8 cellular contexts compared by ENCODE assay signal in the genomic region with DNA sequence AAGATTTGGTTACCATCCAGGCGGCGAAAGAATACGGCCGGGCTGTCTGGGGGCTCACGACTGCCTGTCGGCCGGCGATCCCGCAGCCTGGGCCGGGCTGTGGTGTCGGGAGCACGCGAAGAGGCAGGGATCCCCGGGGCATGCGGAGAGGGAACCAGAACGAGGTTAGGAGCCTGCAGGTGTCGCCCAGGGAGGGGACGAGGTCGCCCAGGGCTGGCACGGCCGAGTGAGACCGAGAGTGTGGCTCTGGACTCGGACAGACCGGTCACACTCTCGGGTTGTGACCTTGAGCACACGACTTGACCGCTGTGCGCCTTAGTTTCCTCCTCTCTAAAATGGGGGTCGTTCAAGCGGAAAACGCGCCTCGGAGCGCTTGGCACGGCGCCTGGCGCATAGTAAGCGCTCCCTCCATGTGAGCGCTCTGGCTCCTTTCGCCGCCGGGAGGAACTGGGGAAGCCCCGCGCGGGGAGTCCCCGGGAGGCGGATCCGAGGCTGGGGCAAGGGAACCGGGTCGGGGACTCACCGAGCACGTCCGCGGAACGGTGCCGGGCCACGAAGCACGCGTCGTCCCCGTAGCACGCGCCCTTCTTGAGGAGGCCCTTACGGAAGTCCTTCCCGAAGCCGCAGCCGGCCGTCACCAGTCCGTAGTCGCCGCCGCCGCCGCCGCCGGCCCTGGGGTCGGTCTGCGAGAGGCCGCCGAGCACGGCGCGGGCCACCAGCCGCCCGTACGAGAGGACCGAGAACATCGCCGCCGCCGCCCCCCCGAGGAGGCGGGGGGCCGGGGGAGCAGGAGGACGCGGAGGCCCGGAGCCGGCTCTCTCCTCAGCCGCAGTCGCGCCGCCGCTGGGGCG. TPM values are rescaled to one million over a fixed set of nuclear protein-coding genes. Genes with fewer than 3 reads are reported as not detected.
DNase-seq lines count a peak whose midpoint lies in the region; ATAC-seq and TF ChIP-seq lines count a peak whose summit lies in the region.

No MANE protein-coding gene starts in this region.

- H3F3A ChIP-seq in PC-3 (ENCODE audit: low read length, unreplicated experiment) = peaks cover 18% of the 10 kb centered on the region

- peaks cover 18% of the 10 kb centered on the region for H4K20me1 ChIP-seq in PC-3 (ENCODE audit: low read length)

- peak; percentile 63 for DNase-seq in A673 (ENCODE audit: low spot score)
- peak; percentile 56 for DNase-seq in PC-3
- DNase-seq in activated effector memory CD4-positive, alpha-beta T cell treated with Interleukin-2 at 50 U/mL for 16 hours = peak; percentile 57
- peak; percentile 19 to 49 for DNase-seq in foreskin keratinocyte

- peak overlapping the region; percentile 93 for H3K9ac ChIP-seq in PC-3 (ENCODE audit: low read length)
- peak overlapping the region; percentile 86 to 99 (median 92) for H3K9ac ChIP-seq in subcutaneous abdominal adipose tissue (ENCODE audit: low read length in 5 of 5)

- peak overlapping the region; percentile 71 for H3K27ac ChIP-seq in A673 (ENCODE audit: low read depth, low read length, poor library complexity, severe bottlenecking)
- H3K27ac ChIP-seq in PC-3 (ENCODE audit: low read length) = peak overlapping the region; percentile 53
- H3K27ac ChIP-seq in foreskin keratinocyte = peak overlapping the region; percentile 90
- peak overlapping the region; percentile 96 for H3K27ac ChIP-seq in neutrophil
- H3K27ac ChIP-seq in subcutaneous abdominal adipose tissue (ENCODE audit: low read depth, low read length) = peak overlapping the region; percentile 98

- ATAC-seq in GM18505 (IDR thresholded peaks at IDR 0.05; ENCODE audit: unreplicated experiment) (peak; percentile 41), HG02970 (IDR thresholded peaks at IDR 0.05; ENCODE audit: low FRiP score, unreplicated experiment) (peak; percentile 43), PC-3 (peak; percentile 18), foreskin keratinocyte (peak; percentile 17)

- POLR2A ChIA-PET in A673 (lab: Charles Lee; ENCODE audit: low non-redundant PET) = no interaction called here
- POLR2A ChIA-PET in PC-3 (lab: Charles Lee; ENCODE audit: unreplicated experiment) = no interaction called here

- no peaks in the 10 kb centered on the region for H3K36me3 ChIP-seq in A673 (ENCODE audit: insufficient read depth, low read length, poor library complexity, severe bottlenecking)
- no peaks in the 10 kb centered on the region for H3K36me3 ChIP-seq in PC-3 (ENCODE audit: low read depth, low read length)
- H3K36me3 ChIP-seq in neutrophil = no peaks in the 10 kb centered on the region
- no peaks in the 10 kb centered on the region for H3K36me3 ChIP-seq in subcutaneous abdominal adipose tissue (ENCODE audit: control insufficient read depth in 5 of 5, insufficient read depth in 5 of 5, low read length in 5 of 5)

- CTCF ChIA-PET in A673 (lab: Charles Lee) (no interaction called here), PC-3 (lab: Charles Lee) (no interaction called here)

- intact Hi-C loops in A673 (cut with micrococcal nuclease; ENCODE audit: unreplicated experiment) (no loop called here), PC-3 (cut with micrococcal nuclease) (loop anchor here (1.0 kb wide), 1 partner anchor 30 kb away; no protein-coding TSS in a partner anchor)

- no TSS peak for BruUV-seq in A673 (replicated peaks; lab: Mats Ljungman, UMichigan)
- no TSS peak for BruUV-seq in PC-3 (replicated peaks; lab: Mats Ljungman, UMichigan)

- H2AFZ ChIP-seq in PC-3 (ENCODE audit: low read length) = peak overlapping the region; percentile 36; the same call in 1 of the 2 replicates

- peak overlapping the region; percentile 85 for H3K4me2 ChIP-seq in PC-3 (ENCODE audit: low read length)

- H3K4me3 ChIP-seq in A673 (ENCODE audit: low read depth, low read length, poor library complexity, severe bottlenecking) = peak overlapping the region; percentile 66
- H3K4me3 ChIP-seq in PC-3 (ENCODE audit: low read length) = peak overlapping the region; percentile 85
- peak overlapping the region; percentile 93 to 95 for H3K4me3 ChIP-seq in neutrophil (ENCODE audit: low read depth in 1 of 2, low read length in 1 of 2)
- H3K4me3 ChIP-seq in subcutaneous abdominal adipose tissue (ENCODE audit: low read depth in 1 of 5, low read length in 5 of 5) = peak overlapping the region; percentile 82 to 98 (median 96)

- H3K79me2 ChIP-seq in PC-3 (ENCODE audit: low read length) = peaks cover 49% of the 10 kb centered on the region

- TF ChIP-seq POLR2A in GM18505 (IDR thresholded peaks at IDR 0.05; ENCODE audit: borderline replicate concordance, extremely low read depth, insufficient read depth, insufficient read length) = no peak

- TF ChIP-seq CTCF in A673 (conservative IDR thresholded peaks at IDR 0.05; ENCODE audit: low read depth, low read length) (no peak), PC-3 (conservative IDR thresholded peaks at IDR 0.05; ENCODE audit: low read depth, low read length) (no peak), foreskin keratinocyte (conservative IDR thresholded peaks at IDR 0.05) (no peak), neutrophil (IDR thresholded peaks at IDR 0.05) (peak; percentile 18)

- H3K4me1 ChIP-seq in A673 (ENCODE audit: insufficient read depth, low read length, poor library complexity, severe bottlenecking) = peaks cover 17% of the 10 kb centered on the region
- peaks cover 47% of the 10 kb centered on the region for H3K4me1 ChIP-seq in PC-3 (ENCODE audit: insufficient read depth, low read length)
- H3K4me1 ChIP-seq in foreskin keratinocyte = peaks cover 18% of the 10 kb centered on the region
- peaks cover 54 to 60% of the 10 kb centered on the region in 2 experiments for H3K4me1 ChIP-seq in neutrophil (ENCODE audit: control insufficient read depth in 1 of 2, insufficient read depth in 1 of 2, low read depth in 1 of 2, low read length in 1 of 2)
- peaks cover 0 to 66% (median 52%) of the 10 kb centered on the region in 5 donors for H3K4me1 ChIP-seq in subcutaneous abdominal adipose tissue (ENCODE audit: control insufficient read depth in 5 of 5, insufficient read depth in 5 of 5, low read length in 5 of 5)

- no peaks in the 10 kb centered on the region for H3K9me2 ChIP-seq in PC-3 (replicated peaks; ENCODE audit: low read length)

- H3K9me3 ChIP-seq in A673 (ENCODE audit: low read depth, low read length, poor library complexity, severe bottlenecking) = no peaks in the 10 kb centered on the region
- H3K9me3 ChIP-seq in PC-3 (ENCODE audit: low read length) = no peaks in the 10 kb centered on the region
- H3K9me3 ChIP-seq in neutrophil = no peaks in the 10 kb centered on the region
- no peaks in the 10 kb centered on the region for H3K9me3 ChIP-seq in subcutaneous abdominal adipose tissue (ENCODE audit: control insufficient read depth in 5 of 5, low read length in 5 of 5)

- H3K27me3 ChIP-seq in A673 (replicated peaks; ENCODE audit: insufficient read depth, low read depth, low read length, poor library complexity) (no peaks in the 10 kb centered on the region), PC-3 (ENCODE audit: low read length) (no peaks in the 10 kb centered on the region), foreskin keratinocyte (no peaks in the 10 kb centered on the region), neutrophil (no peaks in the 10 kb centered on the region), subcutaneous abdominal adipose tissue (ENCODE audit: control insufficient read depth in 5 of 5, insufficient read depth in 4 of 5, low read length in 5 of 5) (no peaks in the 10 kb centered on the region)

RNA-seq across cellular contexts. Expression of a gene that starts 0.6 kb away (rescaled TPM):
- 27.5 and 30.9 TPM in 2 replicates for total RNA-seq in A673 (2021)
- 9.0 and 16.0 TPM in 2 replicates for total RNA-seq in PC-3 (2014; rRNA removed)
- 26.6 and 27.2 TPM in 2 replicates for total RNA-seq in foreskin keratinocyte
- 9.6 and 12.0 TPM in 2 replicates for polyA plus RNA-seq in foreskin keratinocyte

RNA-seq across cellular contexts. Expression of a gene that starts 31.4 kb away (rescaled TPM):
- total RNA-seq in A673 (2021) = 38.8 TPM in 2 replicates
- total RNA-seq in PC-3 (2014; rRNA removed) = 40.0 and 40.6 TPM in 2 replicates
- 21.4 and 22.7 TPM in 2 replicates for total RNA-seq in foreskin keratinocyte
- 18.2 and 21.6 TPM in 2 replicates for polyA plus RNA-seq in foreskin keratinocyte

Comparison
In these comparisons a context has a peak if more than half of its experiments do, and no peak if none do; other contexts are left out.
1. Peak in every context shown above with its lines: DNase-seq, ATAC-seq, H3K4me3 ChIP-seq and H3K27ac ChIP-seq.